Comparison of ENCODE assay signal across 1 cellular context in the genomic region with DNA sequence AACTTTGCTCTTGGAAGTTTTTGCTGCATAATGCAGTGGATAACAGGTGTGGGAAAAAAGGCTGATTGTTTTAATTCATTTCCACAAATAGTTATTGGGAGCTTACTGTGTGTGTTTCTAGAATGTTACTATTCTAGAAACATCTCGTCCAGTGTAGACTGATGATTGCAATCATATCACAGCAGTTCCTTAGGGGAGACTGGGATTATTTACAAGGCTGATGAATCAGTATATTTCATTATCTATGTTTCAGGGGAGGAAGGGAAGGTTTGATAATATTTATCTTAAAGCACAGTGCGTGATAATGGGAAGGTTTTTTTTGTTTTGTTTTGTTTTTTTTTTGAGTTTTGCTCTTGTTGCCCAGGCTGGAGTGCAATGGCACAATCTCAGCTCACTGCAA.
TF ChIP-seq lines count a peak whose summit lies in the region.

No MANE protein-coding gene starts in this region.

TF ChIP-seq in GM23338, 12 proteins besides CTCF, POLR2A, EP300 and RAD21:
- no peak for TF ChIP-seq NANOG (IDR thresholded peaks at IDR 0.05; ENCODE audit: borderline replicate concordance)
- TF ChIP-seq CREB1 (CRISPR knock-in tag; IDR thresholded peaks at IDR 0.05; ENCODE audit: low read depth) = no peak
- no peak for TF ChIP-seq EZH2phosphoT487 (IDR thresholded peaks at IDR 0.05; ENCODE audit: unreplicated experiment)
